8 cellular contexts compared by ENCODE assay signal in the genomic region with DNA sequence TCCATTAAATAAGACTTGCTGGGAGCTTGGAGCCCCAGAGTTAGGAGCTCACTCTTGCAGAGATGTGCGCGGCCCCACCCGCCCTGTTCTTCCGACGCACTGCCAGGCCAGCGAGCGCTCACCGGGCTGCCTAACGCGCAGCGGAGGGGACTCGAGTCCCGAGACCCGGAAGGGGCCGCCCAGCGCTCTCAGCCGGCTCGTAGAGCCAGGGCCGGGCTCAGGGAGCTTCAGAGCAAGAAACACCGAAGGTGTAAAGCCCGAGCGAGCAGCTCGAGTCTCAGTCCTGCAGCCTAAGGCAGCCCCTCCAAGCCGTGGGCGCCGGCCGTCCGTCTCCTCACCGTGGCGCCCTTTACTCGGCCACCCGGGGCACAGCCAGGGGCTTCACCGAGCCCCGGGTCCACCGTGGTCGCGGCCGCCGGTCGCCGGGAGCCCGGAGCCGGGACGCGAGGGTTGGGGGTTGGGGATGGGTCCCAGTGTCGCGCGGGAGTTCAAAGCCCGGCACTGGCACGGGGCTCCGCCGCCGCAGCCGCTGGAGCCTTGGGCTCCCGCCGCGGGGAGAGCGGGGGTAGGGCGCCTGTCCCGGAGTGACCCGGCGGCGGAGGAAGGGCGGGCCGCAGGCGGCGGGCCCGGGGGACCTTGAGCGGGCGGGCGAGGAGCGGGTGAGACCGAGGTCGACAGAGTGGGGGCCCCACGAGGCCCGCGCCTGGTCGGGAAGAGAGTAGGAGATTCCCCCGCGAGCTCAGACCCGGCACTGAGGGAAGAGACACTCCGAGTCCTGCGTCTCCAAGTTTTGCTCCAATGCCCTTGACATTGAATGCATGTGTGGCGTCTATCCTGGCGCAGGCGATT. TPM values are rescaled to one million over a fixed set of nuclear protein-coding genes. Genes with fewer than 3 reads are reported as not detected.
DNase-seq lines count a peak whose midpoint lies in the region; ATAC-seq and TF ChIP-seq lines count a peak whose summit lies in the region.

No MANE protein-coding gene starts in this region.

- H3K9me3 ChIP-seq in WERI-Rb-1 (ENCODE audit: severe bottlenecking) (no peaks in the 10 kb centered on the region), heart left ventricle (no peaks in the 10 kb centered on the region)

- no peak for TF ChIP-seq CTCF in WERI-Rb-1 (IDR thresholded peaks at IDR 0.05; ENCODE audit: low read depth, low read length)
- peak in 7 of 12 donors; percentile 6 to 50 (median 38) for TF ChIP-seq CTCF in heart left ventricle (IDR thresholded peaks at IDR 0.05)
- no peak for TF ChIP-seq CTCF in omental fat pad (IDR thresholded peaks at IDR 0.05)

- DNase-seq in HCEC 1CT (peak; percentile 51), WERI-Rb-1 (peak; percentile 58), heart left ventricle (peak; percentile 62 to 87 (median 78)), omental fat pad (ENCODE audit: low spot score) (no peak), hippocampal formation (lab: John Stamatoyannopoulos, UW) (no peak), NCI-H128 (lab: John Stamatoyannopoulos, UW; ENCODE audit: unreplicated experiment) (no peak)

- peak overlapping the region; percentile 93 for H3K4me3 ChIP-seq in ACC112 (ENCODE audit: low read depth, low read length)
- H3K4me3 ChIP-seq in WERI-Rb-1 (ENCODE audit: low read depth, low read length), result peak overlapping the region; percentile 78
- H3K4me3 ChIP-seq in heart left ventricle, result peak overlapping the region; percentile 48 to 91 (median 78)

- H3K36me3 ChIP-seq in ACC112 (ENCODE audit: insufficient read depth, low read length) (no peaks in the 10 kb centered on the region), WERI-Rb-1 (no peaks in the 10 kb centered on the region), heart left ventricle (no peaks in the 10 kb centered on the region)

- peak overlapping the region; percentile 92 for H2AFZ ChIP-seq in ACC112 (ENCODE audit: low read length, unreplicated experiment)

- no peak for TF ChIP-seq POLR2A in heart left ventricle (IDR thresholded peaks at IDR 0.05)

- H3K27me3 ChIP-seq in ACC112 (ENCODE audit: insufficient read depth, low read length), result no peaks in the 10 kb centered on the region
- H3K27me3 ChIP-seq in WERI-Rb-1 (ENCODE audit: insufficient read depth, low read depth, severe bottlenecking), result no peaks in the 10 kb centered on the region
- H3K27me3 ChIP-seq in heart left ventricle, result peaks cover 0 to 23% (median 0%) of the 10 kb centered on the region in 9 donors

- H3K4me1 ChIP-seq in ACC112 (ENCODE audit: control insufficient read depth, insufficient read depth, low read length, unreplicated experiment) (peaks cover 28% of the 10 kb centered on the region), heart left ventricle (peaks cover 0 to 15% (median 10%) of the 10 kb centered on the region in 12 donors)

- 0 to 1% (median 0%) methylated on average over 50 to 86 of the region's 86 CpGs for WGBS in heart left ventricle, 4 donors

- peak overlapping the region; percentile 32; the same call in 1 of the 2 replicates for H3K27ac ChIP-seq in ACC112 (ENCODE audit: low read depth, low read length)
- H3K27ac ChIP-seq in WERI-Rb-1, result peak overlapping the region; percentile 62
- peak overlapping the region; percentile 67 to 91 (median 88) for H3K27ac ChIP-seq in heart left ventricle

- ATAC-seq in heart left ventricle (peak; percentile 70 to 97 (median 92)), omental fat pad (ENCODE audit: low FRiP score) (peak; percentile 85), GM19452 (IDR thresholded peaks at IDR 0.05; ENCODE audit: unreplicated experiment) (no peak)

- intact Hi-C loops in heart left ventricle (cut with DNase I), result loop anchor here in 6 of 10 donors (2.0 to 10.0 kb wide), 3 partner anchors 25 to 63 kb away; no protein-coding TSS in a partner anchor

- no peaks in the 10 kb centered on the region for H3K79me2 ChIP-seq in ACC112 (ENCODE audit: control insufficient read depth, insufficient read depth, low read length, unreplicated experiment)

RNA-seq across cellular contexts. Expression of a gene that starts 26.9 kb away (rescaled TPM):
- total RNA-seq in heart left ventricle, result 10 to 100 TPM; 14.9 to 28.5 (median 21.6) TPM
- 10 to 100 TPM in 1 of 2 donors, 1 to 10 TPM in 1; 4.8 to 11.1 TPM for polyA plus RNA-seq in heart left ventricle
- total RNA-seq in omental fat pad, result 10 to 100 TPM; 18.6 to 28.0 (median 23.9) TPM

Comparison
In these comparisons a context has a peak if more than half of its experiments do, and no peak if none do; other contexts are left out.
1. H3K27ac ChIP-seq: peak in every context shown above with its lines; median percentile 88 in heart left ventricle; 62 in WERI-Rb-1; 32 in ACC112.
2. DNase-seq: peak in HCEC 1CT (single experiment), WERI-Rb-1 (single experiment) and heart left ventricle (5 of 5); none in omental fat pad (single experiment), hippocampal formation (0 of 2) and NCI-H128 (single experiment).
3. CTCF ChIP-seq: peak in heart left ventricle (7 of 12); none in WERI-Rb-1 (single experiment) and omental fat pad (0 of 3).
4. Peak in every context shown above with its lines, with median percentiles within 50 percentile points of each other: H3K4me3 ChIP-seq.